In the genomic region with DNA sequence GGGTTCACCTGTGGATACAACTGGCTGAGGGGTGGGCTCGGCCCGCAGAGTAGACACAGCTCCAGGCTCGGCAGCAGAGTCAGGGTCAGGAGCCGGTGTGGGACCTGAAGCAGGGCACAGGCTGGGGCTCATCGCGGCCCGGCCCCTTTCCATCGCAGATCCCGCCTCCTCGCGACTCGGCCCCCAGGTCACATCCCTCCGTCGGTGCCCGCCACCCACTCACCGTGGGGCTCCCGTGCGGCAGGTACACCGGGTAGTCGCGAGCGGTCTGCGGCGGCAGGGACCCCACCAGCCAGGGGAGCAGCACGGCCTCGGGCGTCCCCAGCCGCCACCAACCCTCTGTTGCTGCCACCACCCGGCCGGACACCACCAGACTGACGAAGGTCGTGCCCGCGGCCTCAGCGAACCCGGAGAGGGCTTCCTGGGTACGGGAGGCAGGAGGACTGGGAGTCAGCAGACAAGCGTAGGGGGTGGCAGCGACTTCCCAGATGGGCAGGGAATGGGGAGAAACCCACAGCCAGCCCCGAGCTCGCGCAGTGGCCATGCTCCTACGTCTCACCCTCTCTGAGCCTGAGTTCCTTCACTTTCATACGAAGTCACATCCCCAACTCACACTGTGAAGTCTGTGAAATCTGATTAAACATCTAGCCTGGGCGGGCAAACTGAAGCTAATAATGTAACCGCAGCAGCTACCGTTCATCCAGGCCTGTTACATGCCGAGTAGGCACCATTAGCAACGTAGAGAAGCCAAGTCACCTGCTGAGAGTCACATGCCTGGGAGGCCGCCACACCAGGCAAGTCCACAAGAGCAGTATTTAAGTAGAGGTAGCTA, we compare ENCODE assay signal across 9 cellular contexts. TPM values are rescaled to one million over a fixed set of nuclear protein-coding genes. Genes with fewer than 3 reads are reported as not detected.
A peak's percentile ranks its signal among the peaks of the same experiment; 100 is the strongest.
DNase-seq lines count a peak whose midpoint lies in the region; ATAC-seq lines count a peak whose summit lies in the region.
"Had no signal": no experiment of that assay in that cellular context is flagged by ENCODE, and none has a peak within 500 bp of the region (broad histone marks: within the 10 kb centered on the region; RNA-seq: fewer than 3 reads in every experiment).

No MANE protein-coding gene starts in this region.

- ATAC-seq in naive B cell (ENCODE audit: low read depth in 2 of 2) (peak; percentile 18 to 20), HG02642 (IDR thresholded peaks at IDR 0.05; ENCODE audit: poor library complexity, unreplicated experiment) (no peak)

- peaks cover 0 to 20% (median 2%) of the 10 kb centered on the region in 3 donors for H3K36me3 Mint-ChIP-seq in CD8-positive, alpha-beta memory T cell
- peaks cover 37% of the 10 kb centered on the region for H3K36me3 Mint-ChIP-seq in activated T-cell treated with anti-CD3 and anti-CD28 coated beads, Interleukin-2, amount 50 U/mL, for 24 hours (ENCODE audit: low read depth)
- H3K36me3 Mint-ChIP-seq in naive B cell: peaks cover 0 to 9% of the 10 kb centered on the region in 2 donors

- peak overlapping the region; percentile 81 to 92 (median 89) for H3K4me3 Mint-ChIP-seq in CD8-positive, alpha-beta memory T cell
- peak overlapping the region; percentile 70 for H3K4me3 Mint-ChIP-seq in activated T-cell treated with anti-CD3 and anti-CD28 coated beads, Interleukin-2, amount 50 U/mL, for 24 hours
- H3K4me3 Mint-ChIP-seq in naive B cell: peak overlapping the region; percentile 89 to 96 (median 94)

- H3K4me3 ChIP-seq in CD8-positive, alpha-beta memory T cell (ENCODE audit: low read length): peak overlapping the region; percentile 62

- peak overlapping the region; percentile 51 for H3K27ac ChIP-seq in CD8-positive, alpha-beta memory T cell (ENCODE audit: low read depth, low read length)
- peak overlapping the region; percentile 60 for H3K27ac ChIP-seq in temporal lobe (ENCODE audit: low read depth, low read length)

- H3K9me3 Mint-ChIP-seq in CD8-positive, alpha-beta memory T cell: no peaks in the 10 kb centered on the region
- H3K9me3 Mint-ChIP-seq in activated T-cell treated with anti-CD3 and anti-CD28 coated beads, Interleukin-2, amount 50 U/mL, for 24 hours: no peaks in the 10 kb centered on the region
- H3K9me3 Mint-ChIP-seq in naive B cell: no peaks in the 10 kb centered on the region

- DNase-seq in CD8-positive, alpha-beta memory T cell: peak; percentile 26 to 68 (median 41)
- DNase-seq in NCI-H2196 (lab: John Stamatoyannopoulos, UW; ENCODE audit: unreplicated experiment) (peak; percentile 52), fibroblast of gingiva (ENCODE audit: low read depth) (peak; percentile 37), naive B cell (peak; percentile 56), putamen (ENCODE audit: low spot score) (no peak)
- DNase-seq in activated T-cell treated with anti-CD3 and anti-CD28 coated beads, Interleukin-2, amount 50 U/mL, for 24 hours: no peak

- no peaks in the 10 kb centered on the region for H3K27me3 Mint-ChIP-seq in CD8-positive, alpha-beta memory T cell
- no peaks in the 10 kb centered on the region for H3K27me3 Mint-ChIP-seq in activated T-cell treated with anti-CD3 and anti-CD28 coated beads, Interleukin-2, amount 50 U/mL, for 24 hours
- no peaks in the 10 kb centered on the region for H3K27me3 Mint-ChIP-seq in naive B cell

- POLR2A ChIA-PET in CD8-positive, alpha-beta memory T cell (lab: Charles Lee): no interaction called here

- H3K27me3 ChIP-seq in CD8-positive, alpha-beta memory T cell (ENCODE audit: insufficient read depth, low read length, poor library complexity, severe bottlenecking): no peaks in the 10 kb centered on the region

- H3K4me1 ChIP-seq in CD8-positive, alpha-beta memory T cell (ENCODE audit: insufficient read depth, low read length): peaks cover 25% of the 10 kb centered on the region

- peaks cover 26 to 44% (median 35%) of the 10 kb centered on the region in 3 donors for H3K4me1 Mint-ChIP-seq in CD8-positive, alpha-beta memory T cell
- H3K4me1 Mint-ChIP-seq in activated T-cell treated with anti-CD3 and anti-CD28 coated beads, Interleukin-2, amount 50 U/mL, for 24 hours (ENCODE audit: low read depth): peaks cover 46% of the 10 kb centered on the region
- peaks cover 31 to 61% (median 59%) of the 10 kb centered on the region in 3 donors for H3K4me1 Mint-ChIP-seq in naive B cell

- CTCF ChIA-PET in CD8-positive, alpha-beta memory T cell (lab: Charles Lee): no interaction called here

- peak overlapping the region; percentile 72 to 93 (median 91) for H3K27ac Mint-ChIP-seq in CD8-positive, alpha-beta memory T cell
- peak overlapping the region; percentile 55 for H3K27ac Mint-ChIP-seq in activated T-cell treated with anti-CD3 and anti-CD28 coated beads, Interleukin-2, amount 50 U/mL, for 24 hours
- H3K27ac Mint-ChIP-seq in naive B cell: peak overlapping the region; percentile 57 to 97 (median 92)

- no peaks in the 10 kb centered on the region for H3K9me3 ChIP-seq in CD8-positive, alpha-beta memory T cell (ENCODE audit: low read length)

- no peaks in the 10 kb centered on the region for H3K36me3 ChIP-seq in CD8-positive, alpha-beta memory T cell (ENCODE audit: insufficient read depth, low read length)

RNA-seq across cellular contexts. Expression of gene FUZ, which starts 3.7 kb away (rescaled TPM):
- 10 to 100 TPM; 26.1 to 30.1 TPM for total RNA-seq in CD8-positive, alpha-beta memory T cell
- 4.5 TPM for polyA plus RNA-seq in CD8-positive, alpha-beta memory T cell
- 1 to 10 TPM; 4.7 to 8.4 (median 5.7) TPM for polyA plus RNA-seq in naive B cell (ENCODE audit: low read depth in 6 of 6)
- total RNA-seq in temporal lobe: 9.8 TPM

RNA-seq across cellular contexts. Expression of gene MED25, which starts 8.7 kb away (rescaled TPM):
- total RNA-seq in CD8-positive, alpha-beta memory T cell: 10 to 100 TPM; 42.3 to 47.2 TPM
- polyA plus RNA-seq in CD8-positive, alpha-beta memory T cell: 23.7 TPM
- polyA plus RNA-seq in naive B cell (ENCODE audit: low read depth in 6 of 6): 10 to 100 TPM; 21.2 to 49.7 (median 28.9) TPM
- total RNA-seq in temporal lobe: 19.2 TPM

RNA-seq across cellular contexts. Expression of gene PTOV1, which starts 41.6 kb away (rescaled TPM):
- total RNA-seq in CD8-positive, alpha-beta memory T cell: 10 to 100 TPM; 91.9 to 93.7 TPM
- 47.7 TPM for polyA plus RNA-seq in CD8-positive, alpha-beta memory T cell
- 10 to 100 TPM; 46.1 to 98.3 (median 60.3) TPM for polyA plus RNA-seq in naive B cell (ENCODE audit: low read depth in 6 of 6)
- total RNA-seq in temporal lobe: 84.8 TPM

RNA-seq across cellular contexts. Expression of gene AP2A1, which starts 42.6 kb away (rescaled TPM):
- total RNA-seq in CD8-positive, alpha-beta memory T cell: 10 to 100 TPM; 82.5 to 87.7 TPM
- 10.1 TPM for polyA plus RNA-seq in CD8-positive, alpha-beta memory T cell
- 1 to 10 TPM; 3.9 to 8.0 (median 5.0) TPM for polyA plus RNA-seq in naive B cell (ENCODE audit: low read depth in 6 of 6)
- total RNA-seq in temporal lobe: 44.5 TPM

RNA-seq across cellular contexts. Expression of gene TSKS, which starts 46.3 kb away (rescaled TPM):
- under 1 TPM; 0.42 to 0.79 TPM for total RNA-seq in CD8-positive, alpha-beta memory T cell
- polyA plus RNA-seq in CD8-positive, alpha-beta memory T cell: not detected
- under 1 TPM in 1 of 6 donors, not detected in 5; 0.18 TPM for polyA plus RNA-seq in naive B cell (ENCODE audit: low read depth in 6 of 6)
- not detected for total RNA-seq in temporal lobe
- total RNA-seq: HT1080 had no signal

Comparison
In these comparisons a context has a peak if more than half of its experiments do, and no peak if none do; other contexts are left out.
1. DNase-seq: peak in CD8-positive, alpha-beta memory T cell (5 of 5), NCI-H2196 (single experiment), fibroblast of gingiva (single experiment) and naive B cell (single experiment); none in activated T-cell treated with anti-CD3 and anti-CD28 coated beads, Interleukin-2, amount 50 U/mL, for 24 hours (single experiment) and putamen (single experiment).
2. Peak in every context shown above with its lines, with median percentiles within 50 percentile points of each other: H3K27ac Mint-ChIP-seq and H3K4me3 Mint-ChIP-seq.